ENCODE assay signal across 8 cellular contexts in the genomic region with DNA sequence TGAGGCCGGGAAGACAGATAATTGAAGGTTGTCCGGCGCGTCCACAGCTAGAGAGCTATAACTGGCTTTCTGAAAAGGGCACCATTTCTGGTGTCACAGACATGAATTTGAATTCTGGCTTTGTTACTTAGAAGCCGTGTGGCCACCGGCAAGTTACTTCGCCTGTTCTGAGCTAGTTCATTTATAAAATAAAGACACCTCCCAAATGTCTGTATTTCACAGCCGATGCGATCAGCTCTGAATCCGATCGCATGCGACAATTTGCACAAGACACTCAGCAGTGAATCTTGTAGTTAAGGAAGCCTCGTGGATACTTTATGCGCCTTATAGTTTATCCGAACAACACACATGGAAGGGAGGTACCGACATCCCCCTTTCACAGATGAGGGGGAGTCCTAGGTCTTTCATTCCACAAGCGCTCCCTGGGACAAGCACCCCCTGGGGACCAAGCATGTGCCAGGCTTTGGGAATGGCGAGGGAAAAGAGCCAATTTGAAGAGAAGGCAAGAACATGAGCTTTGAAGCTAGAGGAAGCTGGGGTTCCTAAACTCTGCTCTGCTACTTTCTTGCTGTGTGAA. TPM values are rescaled to one million over a fixed set of nuclear protein-coding genes. Genes with fewer than 3 reads are reported as not detected.
A peak's percentile ranks its signal among the peaks of the same experiment; 100 is the strongest.
DNase-seq lines count a peak whose midpoint lies in the region; ATAC-seq and TF ChIP-seq lines count a peak whose summit lies in the region.

No MANE protein-coding gene starts in this region.

- no peak for TF ChIP-seq POLR2A in GM18505 (IDR thresholded peaks at IDR 0.05; ENCODE audit: borderline replicate concordance, extremely low read depth, insufficient read depth, insufficient read length)

- peaks cover 38% of the 10 kb centered on the region for H3K27me3 Mint-ChIP-seq in activated naive CD4-positive, alpha-beta T cell treated with anti-CD3 and anti-CD28 coated beads, Interleukin-2, amount 10 ng/mL, durations not matched to agents 7 days and 5 days

- peak overlapping the region; percentile 88 for H3K27ac Mint-ChIP-seq in activated naive CD4-positive, alpha-beta T cell treated with anti-CD3 and anti-CD28 coated beads, Interleukin-2, amount 10 ng/mL, durations not matched to agents 7 days and 5 days

- peaks cover 12% of the 10 kb centered on the region for H3K36me3 Mint-ChIP-seq in activated naive CD4-positive, alpha-beta T cell treated with anti-CD3 and anti-CD28 coated beads, Interleukin-2, amount 10 ng/mL, durations not matched to agents 7 days and 5 days

- CTCF ChIA-PET in activated naive CD4-positive, alpha-beta T cell treated with anti-CD3 and anti-CD28 coated beads, Interleukin-2, amount 10 ng/mL, durations not matched to agents 7 days and 5 days (lab: Charles Lee) = interaction anchor here (0.7 to 22.3 kb wide), 12 partner anchors 9 to 94 kb away, joined by 3 to 715 read pairs (median 6); no protein-coding TSS in a partner anchor

- H3K4me1 Mint-ChIP-seq in activated naive CD4-positive, alpha-beta T cell treated with anti-CD3 and anti-CD28 coated beads, Interleukin-2, amount 10 ng/mL, durations not matched to agents 7 days and 5 days = peaks cover 58% of the 10 kb centered on the region

- no peak for DNase-seq in activated naive CD4-positive, alpha-beta T cell treated with anti-CD3 and anti-CD28 coated beads, Interleukin-2, amount 10 ng/mL, durations not matched to agents 7 days and 5 days
- DNase-seq in activated naive CD4-positive, alpha-beta T cell (lab: John Stamatoyannopoulos, UW) = no peak
- peak; percentile 39 for DNase-seq in T1000 (lab: John Stamatoyannopoulos, UW)
- peak; percentile 79 for DNase-seq in fibroblast of villous mesenchyme (ENCODE audit: low read depth)
- no peak for DNase-seq in retinal pigment epithelial cell (ENCODE audit: low read depth)
- DNase-seq in midbrain (lab: John Stamatoyannopoulos, UW) = no peak

- H3K9me3 Mint-ChIP-seq in activated naive CD4-positive, alpha-beta T cell treated with anti-CD3 and anti-CD28 coated beads, Interleukin-2, amount 10 ng/mL, durations not matched to agents 7 days and 5 days = no peaks in the 10 kb centered on the region

- no peak for ATAC-seq in HG02610 (IDR thresholded peaks at IDR 0.05; ENCODE audit: unreplicated experiment)
- no peak for ATAC-seq in GM18505 (IDR thresholded peaks at IDR 0.05; ENCODE audit: unreplicated experiment)

- H3K4me3 Mint-ChIP-seq in activated naive CD4-positive, alpha-beta T cell treated with anti-CD3 and anti-CD28 coated beads, Interleukin-2, amount 10 ng/mL, durations not matched to agents 7 days and 5 days = peak overlapping the region; percentile 90

- H3K4me3 ChIP-seq in fibroblast of villous mesenchyme (ENCODE audit: low read depth, low read length) (peak overlapping the region; percentile 40), retinal pigment epithelial cell (ENCODE audit: low read length) (peak overlapping the region; percentile 99)

- TF ChIP-seq CTCF in fibroblast of villous mesenchyme (IDR thresholded peaks at IDR 0.05; ENCODE audit: insufficient read depth, low read depth, low read length) (peak; percentile 2), retinal pigment epithelial cell (conservative IDR thresholded peaks at IDR 0.05; ENCODE audit: low read depth, low read length) (no peak)

RNA-seq across cellular contexts. Expression of a gene that starts 4.0 kb away (rescaled TPM):
- total RNA-seq in fibroblast of villous mesenchyme = 32.4 and 86.3 TPM in 2 replicates

RNA-seq across cellular contexts. Expression of a gene that starts 24.3 kb away (rescaled TPM):
- 2.2 and 2.9 TPM in 2 replicates for total RNA-seq in fibroblast of villous mesenchyme

Comparison
In these comparisons a context has a peak if more than half of its experiments do, and no peak if none do; other contexts are left out.
1. DNase-seq: peak in T1000 (single experiment) and fibroblast of villous mesenchyme (single experiment); none in activated naive CD4-positive, alpha-beta T cell treated with anti-CD3 and anti-CD28 coated beads, Interleukin-2, amount 10 ng/mL, durations not matched to agents 7 days and 5 days (single experiment), activated naive CD4-positive, alpha-beta T cell (0 of 4), retinal pigment epithelial cell (single experiment) and midbrain (single experiment).